7 cellular contexts compared by ENCODE assay signal in genomic region chr9:114696814-114697544, GRCh38. TPM values are rescaled to one million over a fixed set of nuclear protein-coding genes. Genes with fewer than 3 reads are reported as not detected.
DNase-seq lines count a peak whose midpoint lies in the region; ATAC-seq lines count a peak whose summit lies in the region.

No MANE protein-coding gene starts in this region.

- peak overlapping the region; percentile 95 for H3K27ac Mint-ChIP-seq in activated T-helper 17 cell treated with anti-CD3 and anti-CD28 coated beads, Interleukin-2, amount 50 U/mL, for 72 hours

- H3K27me3 Mint-ChIP-seq in activated T-helper 17 cell treated with anti-CD3 and anti-CD28 coated beads, Interleukin-2, amount 50 U/mL, for 72 hours, result no peaks in the 10 kb centered on the region

- ATAC-seq in GM19438 (IDR thresholded peaks at IDR 0.05; ENCODE audit: low read depth, unreplicated experiment), result peak; percentile 74
- peak; percentile 70 for ATAC-seq in HG03139 (IDR thresholded peaks at IDR 0.05; ENCODE audit: unreplicated experiment)
- ATAC-seq in activated T-helper 17 cell treated with anti-CD3 and anti-CD28 coated beads, Interleukin-2, amount 50 U/mL, for 72 hours (replicated peaks), result peak; percentile 58

- H3K4me3 Mint-ChIP-seq in activated T-helper 17 cell treated with anti-CD3 and anti-CD28 coated beads, Interleukin-2, amount 50 U/mL, for 72 hours, result peak overlapping the region; percentile 65

- H3K36me3 Mint-ChIP-seq in activated T-helper 17 cell treated with anti-CD3 and anti-CD28 coated beads, Interleukin-2, amount 50 U/mL, for 72 hours (ENCODE audit: low read depth), result peaks cover 21% of the 10 kb centered on the region

- H3K4me1 Mint-ChIP-seq in activated T-helper 17 cell treated with anti-CD3 and anti-CD28 coated beads, Interleukin-2, amount 50 U/mL, for 72 hours, result peaks cover 48% of the 10 kb centered on the region

- peak; percentile 78 for DNase-seq in stimulated activated CD8-positive, alpha-beta memory T cell treated with anti-CD3 and anti-CD28 coated beads, Interleukin-4, amount 100 ng/mL, for 48 hours
- no peak for DNase-seq in NCI-H146 (lab: John Stamatoyannopoulos, UW)
- no peak for DNase-seq in AML-193 (lab: John Stamatoyannopoulos, UW)
- DNase-seq in H4 (ENCODE audit: low spot score), result no peak

- H3K9me3 Mint-ChIP-seq in activated T-helper 17 cell treated with anti-CD3 and anti-CD28 coated beads, Interleukin-2, amount 50 U/mL, for 72 hours, result no peaks in the 10 kb centered on the region

RNA-seq across cellular contexts. Expression of gene TEX48, which starts 15.0 kb away (rescaled TPM):
- total RNA-seq in activated T-helper 17 cell treated with anti-CD3 and anti-CD28 coated beads, Interleukin-2, amount 50 U/mL, for 72 hours, result under 1 TPM; 0.42 to 0.67 TPM
- total RNA-seq in H4 (2014; rRNA removed; shearing (Covaris generic)), result not detected in 2 replicates

RNA-seq across cellular contexts. Expression of gene TEX53, which starts 39.4 kb away (rescaled TPM):
- not detected for total RNA-seq in activated T-helper 17 cell treated with anti-CD3 and anti-CD28 coated beads, Interleukin-2, amount 50 U/mL, for 72 hours
- total RNA-seq in H4 (2014; rRNA removed; shearing (Covaris generic)), result not detected in 2 replicates
